Comparison of ENCODE assay signal across 1 cellular context in the genomic region with DNA sequence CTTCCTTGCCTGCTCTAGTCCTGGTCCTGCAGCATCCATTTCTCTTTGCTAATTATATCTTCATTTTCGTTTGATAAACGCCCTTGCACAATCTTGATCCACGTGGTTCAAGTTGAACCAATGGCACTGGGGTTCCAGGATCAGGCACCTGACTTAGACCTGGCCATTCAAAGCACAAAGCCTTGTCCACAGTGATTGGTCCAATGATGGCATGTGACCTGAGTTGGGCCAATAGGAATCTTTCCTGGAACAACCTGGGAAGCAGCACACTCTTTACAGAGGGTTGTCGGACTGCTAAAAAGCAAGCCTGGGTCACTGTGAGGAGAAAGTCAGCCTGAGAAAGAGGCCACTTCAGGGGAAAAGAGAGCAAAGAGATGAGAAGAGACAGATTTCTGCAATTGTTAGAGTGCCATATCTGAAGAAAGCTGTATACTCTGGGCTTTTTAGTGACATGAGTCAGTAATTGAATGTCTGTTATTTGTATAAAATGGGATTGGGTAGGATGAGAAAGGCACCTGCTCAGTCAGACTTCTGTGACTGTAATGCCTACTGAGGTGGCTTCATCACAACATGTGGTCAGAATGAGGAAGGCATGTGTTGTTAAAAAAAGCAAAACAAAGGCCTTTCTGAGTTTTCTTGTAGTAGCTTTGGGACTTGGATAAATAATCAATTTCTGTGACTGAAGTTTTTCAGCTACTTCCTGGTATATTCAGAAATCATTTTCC.
TF ChIP-seq lines count a peak whose summit lies in the region.

No MANE protein-coding gene starts in this region.

TF ChIP-seq in WTC11, 78 proteins besides CTCF, POLR2A, EP300 and RAD21:
- TF ChIP-seq, protein P1, sequence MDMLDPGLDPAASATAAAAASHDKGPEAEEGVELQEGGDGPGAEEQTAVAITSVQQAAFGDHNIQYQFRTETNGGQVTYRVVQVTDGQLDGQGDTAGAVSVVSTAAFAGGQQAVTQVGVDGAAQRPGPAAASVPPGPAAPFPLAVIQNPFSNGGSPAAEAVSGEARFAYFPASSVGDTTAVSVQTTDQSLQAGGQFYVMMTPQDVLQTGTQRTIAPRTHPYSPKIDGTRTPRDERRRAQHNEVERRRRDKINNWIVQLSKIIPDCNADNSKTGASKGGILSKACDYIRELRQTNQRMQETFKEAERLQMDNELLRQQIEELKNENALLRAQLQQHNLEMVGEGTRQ (CRISPR knock-in tag; IDR thresholded peaks at IDR 0.05): peak; percentile 58
- TF ChIP-seq NFYB (CRISPR knock-in tag; conservative IDR thresholded peaks at IDR 0.05; ENCODE audit: low read depth) (0 out of 2 replicates have a peak, but pooled peaks have one; percentile 17), CREM (CRISPR knock-in tag; IDR thresholded peaks at IDR 0.05) (no peak)
